ENCODE assay signal across 14 cellular contexts in genomic region chr2:46239847-46240181, GRCh38. TPM values are rescaled to one million over a fixed set of nuclear protein-coding genes. Genes with fewer than 3 reads are reported as not detected.
A peak's percentile ranks its signal among the peaks of the same experiment; 100 is the strongest.
DNase-seq lines count a peak whose midpoint lies in the region; ATAC-seq lines count a peak whose summit lies in the region.
"Had no signal": no experiment of that assay in that cellular context is flagged by ENCODE, and none has a peak within 500 bp of the region (broad histone marks: within the 10 kb centered on the region; RNA-seq: fewer than 3 reads in every experiment).

No MANE protein-coding gene starts in this region.

- 87% methylated on average over 4 of the region's 4 CpGs for WGBS in thymus

- intact Hi-C loops in posterior cingulate gyrus (cut with DNase I) (no loop called here), left ventricle myocardium superior (cut with micrococcal nuclease) (no loop called here)

- H3K27ac ChIP-seq in thymus (ENCODE audit: low read depth): peak overlapping the region; percentile 71
- H3K27ac ChIP-seq: 22Rv1, parathyroid adenoma, thoracic aorta had no signal

- no peaks in the 10 kb centered on the region for H3K27me3 ChIP-seq in thymus (ENCODE audit: control insufficient read depth, insufficient read depth)

- H3K27ac Mint-ChIP-seq in effector memory CD8-positive, alpha-beta T cell: peak overlapping the region; percentile 81 to 89
- H3K27ac Mint-ChIP-seq: dendritic cell treated with granulocyte-macrophage colony-stimulating factor and Interleukin-4, amounts not matched to agents 40 ng/mL and 50 ng/mL, for 4 days had no signal

- peak; percentile 97 for ATAC-seq in effector memory CD8-positive, alpha-beta T cell (replicated peaks)
- no peak for ATAC-seq in left ventricle myocardium superior
- ATAC-seq: SK-N-SH treated with all-trans-retinoic acid at 6 μM for 48 hours had no signal

- H3K4me1 ChIP-seq in thymus (ENCODE audit: control insufficient read depth, insufficient read depth, low read length): no peaks in the 10 kb centered on the region
- H3K4me1 ChIP-seq: parathyroid adenoma had no signal

- H3K9me3 ChIP-seq in thymus (ENCODE audit: control insufficient read depth): no peaks in the 10 kb centered on the region
- H3K9me3 ChIP-seq: thoracic aorta had no signal

- no peak overlapping the region for H3K4me3 ChIP-seq in thymus (ENCODE audit: low read length)
- H3K4me3 ChIP-seq: thoracic aorta had no signal

- peak; percentile 40 for DNase-seq in activated gamma-delta T cell treated with Interleukin-2 at 50 U/mL for 16 hours
- DNase-seq in activated gamma-delta T cell (lab: John Stamatoyannopoulos, UW): no peak
- DNase-seq in activated CD4-positive, alpha-beta T cell treated with anti-CD3 and anti-CD28 coated beads, Interleukin-2, amount 50 U/mL, for 48 hours: peak; percentile 65 to 73
- DNase-seq in effector memory CD8-positive, alpha-beta T cell: peak; percentile 46 to 58 (median 56)
- DNase-seq in posterior cingulate gyrus: no peak
- DNase-seq in left ventricle myocardium superior: no peak
- no peak for DNase-seq in iPS-NIHi11 (ENCODE audit: low spot score)
- DNase-seq: NCI-H1436 had no signal

- peak overlapping the region; percentile 3 to 22 for H3K4me3 Mint-ChIP-seq in effector memory CD8-positive, alpha-beta T cell
- H3K4me3 Mint-ChIP-seq: dendritic cell treated with granulocyte-macrophage colony-stimulating factor and Interleukin-4, amounts not matched to agents 40 ng/mL and 50 ng/mL, for 4 days had no signal

- H3K9me3 Mint-ChIP-seq in effector memory CD8-positive, alpha-beta T cell: no peaks in the 10 kb centered on the region

- no peaks in the 10 kb centered on the region for H3K27me3 Mint-ChIP-seq in effector memory CD8-positive, alpha-beta T cell

- H3K36me3 Mint-ChIP-seq in effector memory CD8-positive, alpha-beta T cell (ENCODE audit: insufficient read depth): peaks cover 3% of the 10 kb centered on the region

- no peaks in the 10 kb centered on the region for H3K36me3 ChIP-seq in thymus (ENCODE audit: control insufficient read depth, insufficient read depth)
- H3K36me3 ChIP-seq: thoracic aorta had no signal

- peaks cover 26 to 29% of the 10 kb centered on the region in 2 donors for H3K4me1 Mint-ChIP-seq in effector memory CD8-positive, alpha-beta T cell (ENCODE audit: low read depth in 2 of 2)

RNA-seq across cellular contexts. Expression of gene EPAS1, which starts 57.4 kb away (rescaled TPM):
- 48.9 TPM for polyA plus RNA-seq in thymus
- total RNA-seq in left ventricle myocardium superior: 212 TPM

Comparison
In these comparisons a context has a peak if more than half of its experiments do, and no peak if none do; other contexts are left out.
1. DNase-seq: peak in activated gamma-delta T cell treated with Interleukin-2 at 50 U/mL for 16 hours (single experiment), activated CD4-positive, alpha-beta T cell treated with anti-CD3 and anti-CD28 coated beads, Interleukin-2, amount 50 U/mL, for 48 hours (2 of 2) and effector memory CD8-positive, alpha-beta T cell (3 of 3); none in activated gamma-delta T cell (single experiment), posterior cingulate gyrus (0 of 10), left ventricle myocardium superior (single experiment) and iPS-NIHi11 (single experiment).